In genomic region chr4:36549256-36549655, GRCh38 we compare ENCODE assay signal across 31 cellular contexts.
"Had no signal": no experiment of that assay in that cellular context is flagged by ENCODE, and none has a peak within 500 bp of the region (broad histone marks: within the 10 kb centered on the region; RNA-seq: fewer than 3 reads in every experiment).

No MANE protein-coding gene starts in this region.

- ATAC-seq: activated CD8-positive, alpha-beta memory T cell treated with anti-CD3 and anti-CD28 coated beads, Interleukin-2, amount 10 ng/mL, durations not matched to agents 7 days and 5 days; activated naive CD8-positive, alpha-beta T cell treated with anti-CD3 and anti-CD28 coated beads, Interleukin-2, amount 50 U/mL, for 24 hours had no signal

- H2AFZ ChIP-seq: PC-9 had no signal

- H3K36me3 ChIP-seq: cardiac muscle cell, WERI-Rb-1 had no signal

- H3K4me2 ChIP-seq: PC-9 had no signal

- H3K27me3 ChIP-seq: cardiac muscle cell had no signal

- H3K27ac ChIP-seq: cardiac muscle cell, PC-9, WERI-Rb-1 had no signal

- DNase-seq: activated CD4-positive, alpha-beta memory T cell treated with anti-CD3 and anti-CD28 coated beads, Interleukin-2, amount 10 ng/mL, durations not matched to agents 7 days and 5 days; activated CD4-positive, alpha-beta T cell treated with anti-CD3 and anti-CD28 coated beads for 1 hour; activated CD4-positive, alpha-beta T cell treated with anti-CD3 and anti-CD28 coated beads for 48 hours; activated CD4-positive, CD25-positive, alpha-beta regulatory T cell; activated CD8-positive, alpha-beta memory T cell treated with anti-CD3 and anti-CD28 coated beads for 24 hours; activated CD8-positive, alpha-beta memory T cell treated with anti-CD3 and anti-CD28 coated beads, Interleukin-2, amount 10 ng/mL, durations not matched to agents 7 days and 5 days; activated CD8-positive, alpha-beta memory T cell treated with anti-CD3 and anti-CD28 coated beads, Interleukin-2, amount 50 U/mL, for 48 hours; activated effector memory CD4-positive, alpha-beta T cell treated with Interleukin-2 at 50 U/mL for 16 hours; activated naive CD4-positive, alpha-beta T cell treated with anti-CD3 and anti-CD28 coated beads, Interleukin-2, amount 10 ng/mL, durations not matched to agents 7 days and 5 days; activated naive CD8-positive, alpha-beta T cell treated with anti-CD3 and anti-CD28 coated beads, Interleukin-2, amount 50 U/mL, for 24 hours; activated T-cell treated with anti-CD3 and anti-CD28 coated beads, Interleukin-2, amount 50 U/mL, for 48 hours; anterior cingulate cortex; NCI-H1048; NCI-H1436 treated with DMSO at 0.1 percent for 48 hours; NCI-H1694 treated with DMSO at 0.1 percent for 48 hours; NCI-H2029 treated with DMSO at 0.1 percent for 48 hours; NCI-H2107; NCI-H2171; NCI-H510A; NCI-H526; NCI-H748 treated with DMSO at 0.1 percent for 48 hours; NK-92 treated with Interleukin-12 subunit alpha and Interleukin-12 subunit beta, amount 100 ng/mL, for 24 hours; PC-9; Right ventricle myocardium superior; SW 1271; T-helper 1 cell; T-helper 2 cell; T-helper 9 cell; WERI-Rb-1 had no signal

- FAIRE-seq: RCC 7860 had no signal

- H3K4me3 ChIP-seq: cardiac muscle cell, PC-9 had no signal
